9 cellular contexts compared by ENCODE assay signal in genomic region chr3:165837058-165837525, GRCh38. TPM values are rescaled to one million over a fixed set of nuclear protein-coding genes. Genes with fewer than 3 reads are reported as not detected.
DNase-seq lines count a peak whose midpoint lies in the region; ATAC-seq and TF ChIP-seq lines count a peak whose summit lies in the region.
"Had no signal": no experiment of that assay in that cellular context is flagged by ENCODE, and none has a peak within 500 bp of the region (broad histone marks: within the 10 kb centered on the region; RNA-seq: fewer than 3 reads in every experiment).

BCHE (minus strand) TSS chr3:165837423; CDS start chr3:165831033, 6,390 bp downstream.

- H3K27ac Mint-ChIP-seq in natural killer cell, result no peak within 1 kb of the TSS
- no peak within 1 kb of the TSS for H3K27ac Mint-ChIP-seq in activated naive CD8-positive, alpha-beta T cell treated with anti-CD3 and anti-CD28 coated beads, Interleukin-2, amount 50 U/mL, for 24 hours
- H3K27ac Mint-ChIP-seq: stimulated activated effector memory CD8-positive, alpha-beta T cell treated with anti-CD3 and anti-CD28 coated beads, Interleukin-12 subunit alpha, Interleukin-12 subunit beta, amount 100 ng/mL, for 72 hours had no signal

- ATAC-seq in GM18868 (IDR thresholded peaks at IDR 0.05; ENCODE audit: unreplicated experiment), result peak; percentile 59
- ATAC-seq in natural killer cell, result no peak
- ATAC-seq in activated naive CD8-positive, alpha-beta T cell treated with anti-CD3 and anti-CD28 coated beads, Interleukin-2, amount 50 U/mL, for 24 hours, result no peak
- no peak for ATAC-seq in HG02970 (IDR thresholded peaks at IDR 0.05; ENCODE audit: low FRiP score, unreplicated experiment)
- ATAC-seq: stimulated activated effector memory CD8-positive, alpha-beta T cell treated with anti-CD3 and anti-CD28 coated beads, Interleukin-12 subunit alpha, Interleukin-12 subunit beta, amount 100 ng/mL, for 72 hours had no signal

- intact Hi-C loops in natural killer cell (cut with micrococcal nuclease), result no loop called here

- no peaks in the 10 kb centered on the region for H3K36me3 Mint-ChIP-seq in natural killer cell
- no peaks in the 10 kb centered on the region for H3K36me3 Mint-ChIP-seq in activated naive CD8-positive, alpha-beta T cell treated with anti-CD3 and anti-CD28 coated beads, Interleukin-2, amount 50 U/mL, for 24 hours (ENCODE audit: low read depth)
- H3K36me3 Mint-ChIP-seq: stimulated activated effector memory CD8-positive, alpha-beta T cell treated with anti-CD3 and anti-CD28 coated beads, Interleukin-12 subunit alpha, Interleukin-12 subunit beta, amount 100 ng/mL, for 72 hours had no signal

- TF ChIP-seq CTCF in natural killer cell (IDR thresholded peaks at IDR 0.05), result no peak

- DNase-seq in RPMI7951 (ENCODE audit: low read depth) (peak; percentile 63), foreskin melanocyte (peak; percentile 85), putamen (ENCODE audit: low spot score) (peak; percentile 40), natural killer cell (no peak), NCI-H1694 (lab: John Stamatoyannopoulos, UW) (no peak)
- no peak for DNase-seq in activated naive CD8-positive, alpha-beta T cell treated with anti-CD3 and anti-CD28 coated beads, Interleukin-2, amount 50 U/mL, for 24 hours

- H3K9me3 Mint-ChIP-seq in natural killer cell, result peaks cover 3 to 8% of the 10 kb centered on the region in 2 donors
- H3K9me3 Mint-ChIP-seq in activated naive CD8-positive, alpha-beta T cell treated with anti-CD3 and anti-CD28 coated beads, Interleukin-2, amount 50 U/mL, for 24 hours, result no peaks in the 10 kb centered on the region

- no peaks in the 10 kb centered on the region for H3K27me3 Mint-ChIP-seq in natural killer cell (ENCODE audit: low read depth in 2 of 2)
- H3K27me3 Mint-ChIP-seq in activated naive CD8-positive, alpha-beta T cell treated with anti-CD3 and anti-CD28 coated beads, Interleukin-2, amount 50 U/mL, for 24 hours, result no peaks in the 10 kb centered on the region

- no peak within 1 kb of the TSS for H3K4me3 Mint-ChIP-seq in natural killer cell
- no peak within 1 kb of the TSS for H3K4me3 Mint-ChIP-seq in activated naive CD8-positive, alpha-beta T cell treated with anti-CD3 and anti-CD28 coated beads, Interleukin-2, amount 50 U/mL, for 24 hours
- H3K4me3 Mint-ChIP-seq: stimulated activated effector memory CD8-positive, alpha-beta T cell treated with anti-CD3 and anti-CD28 coated beads, Interleukin-12 subunit alpha, Interleukin-12 subunit beta, amount 100 ng/mL, for 72 hours had no signal

- peaks cover 0 to 4% of the 10 kb centered on the region in 2 donors for H3K4me1 Mint-ChIP-seq in natural killer cell
- no peaks in the 10 kb centered on the region for H3K4me1 Mint-ChIP-seq in activated naive CD8-positive, alpha-beta T cell treated with anti-CD3 and anti-CD28 coated beads, Interleukin-2, amount 50 U/mL, for 24 hours
- H3K4me1 Mint-ChIP-seq: stimulated activated effector memory CD8-positive, alpha-beta T cell treated with anti-CD3 and anti-CD28 coated beads, Interleukin-12 subunit alpha, Interleukin-12 subunit beta, amount 100 ng/mL, for 72 hours had no signal

RNA-seq across cellular contexts. Expression of gene BCHE, which starts in this region (rescaled TPM):
- total RNA-seq in RPMI7951 (2014; rRNA removed; shearing (Covaris generic)), result 5.8 and 9.5 TPM in 2 replicates
- total RNA-seq in natural killer cell, result not detected

Comparison
In these comparisons a context has a peak if more than half of its experiments do, and no peak if none do; other contexts are left out.
1. DNase-seq: peak in RPMI7951 (single experiment), foreskin melanocyte (single experiment) and putamen (single experiment); none in natural killer cell (single experiment), activated naive CD8-positive, alpha-beta T cell treated with anti-CD3 and anti-CD28 coated beads, Interleukin-2, amount 50 U/mL, for 24 hours (single experiment) and NCI-H1694 (single experiment).